9 cellular contexts compared by ENCODE assay signal in genomic region chr1:111690306-111690617, GRCh38. TPM values are rescaled to one million over a fixed set of nuclear protein-coding genes. Genes with fewer than 3 reads are reported as not detected.
A peak's percentile ranks its signal among the peaks of the same experiment; 100 is the strongest.
DNase-seq lines count a peak whose midpoint lies in the region; ATAC-seq, FAIRE-seq and TF ChIP-seq lines count a peak whose summit lies in the region.
"Had no signal": no experiment of that assay in that cellular context is flagged by ENCODE, and none has a peak within 500 bp of the region (broad histone marks: within the 10 kb centered on the region; RNA-seq: fewer than 3 reads in every experiment).

No MANE protein-coding gene starts in this region.

- H3K27ac ChIP-seq in GM12878 (ENCODE audit: control insufficient read depth, insufficient read depth) (peak overlapping the region; percentile 0; the same call in 1 of the 2 replicates), left lung (peak overlapping the region in 1 of 2 donors; percentile 17)

- TF ChIP-seq CTCF in GM12878 (IDR thresholded peaks at IDR 0.05 in 2 of 3, conservative IDR thresholded peaks at IDR 0.05 in 1 of 3; ENCODE audit: control insufficient read depth in 2 of 3, extremely low read depth in 1 of 3, insufficient read depth in 1 of 3, low read depth in 3 of 3, low read length in 3 of 3) (no peak), left lung (IDR thresholded peaks at IDR 0.05) (no peak)

- H3K4me3 ChIP-seq in GM12878 = no peak overlapping the region
- H3K4me3 ChIP-seq in left lung = no peak overlapping the region

- no peak for TF ChIP-seq EP300 in GM12878 (IDR thresholded peaks at IDR 0.05; ENCODE audit: borderline replicate concordance in 1 of 2, control insufficient read depth in 1 of 2, low read depth in 2 of 2, low read length in 2 of 2)

- no peak overlapping the region for H2AFZ ChIP-seq in GM12878 (ENCODE audit: control insufficient read depth, low read depth, low read length)

- no TSS peak for BruUV-seq in GM12878 (replicated peaks; lab: Mats Ljungman, UMichigan)

- in situ Hi-C loops in GM12878 (cut with MboI) = no loop called here

- RAD21 ChIA-PET in GM12878 (lab: Charles Lee; ENCODE audit: unreplicated experiment) = interaction anchor here (0.7 to 1.0 kb wide), 2 partner anchors 48 to 210 kb away, joined by 3 read pairs; partner anchors contain the start of gene INKA2

- H3K36me3 ChIP-seq in GM12878 (ENCODE audit: control insufficient read depth in 2 of 2, insufficient read depth in 2 of 2, low read length in 1 of 2) = peaks cover 3 to 20% of the 10 kb centered on the region in 2 experiments; a peak in 3 of 4 replicates
- peaks cover 0 to 30% of the 10 kb centered on the region in 2 donors for H3K36me3 ChIP-seq in left lung

- ATAC-seq in GM12878 (peak; percentile 11; the same call in 1 of the 3 replicates), left lung (peak; percentile 74), GM21576 (IDR thresholded peaks at IDR 0.05; ENCODE audit: unreplicated experiment) (no peak)
- ATAC-seq: Panc1 had no signal

- no peaks in the 10 kb centered on the region for H3K27me3 ChIP-seq in GM12878 (replicated peaks in 1 of 2; ENCODE audit: control insufficient read depth in 2 of 2, insufficient read depth in 2 of 2, low read length in 1 of 2)
- no peaks in the 10 kb centered on the region for H3K27me3 ChIP-seq in left lung

- TF ChIP-seq RAD21 in GM12878 (IDR thresholded peaks at IDR 0.05; ENCODE audit: insufficient read depth, low read depth, low read length) = no peak

- POLR2A ChIA-PET in HEK293T (lab: Yijun Ruan, JAX) = interaction anchor here (1.3 kb wide), 1 partner anchor 183 kb away, joined by 5 read pairs; no protein-coding TSS in a partner anchor
- POLR2A ChIA-PET in GM12878 (lab: Charles Lee) = interaction anchor here (0.8 to 2.2 kb wide), 2 partner anchors 9 to 20 kb away, joined by 3 to 6 read pairs; no protein-coding TSS in a partner anchor

- H4K20me1 ChIP-seq in GM12878 (ENCODE audit: control insufficient read depth, insufficient read depth) = no peaks in the 10 kb centered on the region

- peaks cover 10% of the 10 kb centered on the region for H3K4me1 ChIP-seq in GM12878 (ENCODE audit: control insufficient read depth, insufficient read depth, low read length)
- H3K4me1 ChIP-seq in left lung = peaks cover 6 to 17% of the 10 kb centered on the region in 2 donors

- peak; percentile 62 for DNase-seq in A172 (ENCODE audit: low spot score)
- peak; percentile 8 for DNase-seq in HEK293T (ENCODE audit: extremely low spot score)
- DNase-seq in GM12878 (ENCODE audit: low read depth, low spot score) = no peak
- peak in 1 of 2 donors; percentile 60 for DNase-seq in left lung
- DNase-seq in stimulated activated CD4-positive, alpha-beta T cell treated with anti-CD3 and anti-CD28 coated beads, Interleukin-2, amount 100 ng/mL, for 48 hours = no peak
- DNase-seq in NCI-H510A (lab: John Stamatoyannopoulos, UW) = no peak
- DNase-seq in effector CD8-positive, alpha-beta T cell (lab: John Stamatoyannopoulos, UW) = no peak

- CTCF ChIA-PET in HEK293T (lab: Yijun Ruan, JAX) (interaction anchor here (1.0 kb wide), 1 partner anchor 208 kb away, joined by 5 read pairs; no protein-coding TSS in a partner anchor), GM12878 (lab: Yijun Ruan, JAX) (interaction anchor here (0.5 to 1.9 kb wide), 4 partner anchors 15 to 215 kb away, joined by 3 to 4 read pairs (median 4); no protein-coding TSS in a partner anchor)

- H3K9ac ChIP-seq in GM12878 (ENCODE audit: control insufficient read depth, insufficient read depth, low read length) = no peak overlapping the region

- peaks cover 37% of the 10 kb centered on the region for H3K79me2 ChIP-seq in GM12878 (ENCODE audit: control insufficient read depth, insufficient read depth, low read length)

- no peak overlapping the region for H3K4me2 ChIP-seq in GM12878 (ENCODE audit: control insufficient read depth, insufficient read depth)

- H3K9me3 ChIP-seq in GM12878 (replicated peaks; ENCODE audit: control insufficient read depth, insufficient read depth, low read length) (peaks cover 10% of the 10 kb centered on the region; the same call in 2 of the 3 replicates), left lung (peaks cover 0 to 2% of the 10 kb centered on the region in 2 donors)

- SMC1A ChIA-PET in GM12878 (lab: Charles Lee; ENCODE audit: uncharacterized antibody, unreplicated experiment) = interaction anchor here (1.0 to 2.0 kb wide), 9 partner anchors 8 to 182 kb away, joined by 3 to 8 read pairs (median 5); no protein-coding TSS in a partner anchor

- TF ChIP-seq POLR2A in GM12878 (IDR thresholded peaks at IDR 0.05; ENCODE audit: low read depth, low read length) = no peak

- intact Hi-C loops in GM12878 (cut with micrococcal nuclease; ENCODE audit: unreplicated experiment) = no loop called here
- intact Hi-C loops in left lung (cut with DNase I) = no loop called here

- FAIRE-seq in GM12878 (lab: Jason Lieb, UNC) = no peak

TF ChIP-seq in HEK293T, 16 proteins besides CTCF, POLR2A, EP300 and RAD21:
- TF ChIP-seq FOXA1 (IDR thresholded peaks at IDR 0.05) = no peak

TF ChIP-seq in GM12878, 131 proteins besides CTCF, POLR2A, EP300 and RAD21 (continues in another document):
- no peak for TF ChIP-seq GATAD2B (conservative IDR thresholded peaks at IDR 0.05; ENCODE audit: low read depth)
- no peak for TF ChIP-seq HDGF (IDR thresholded peaks at IDR 0.05)
- TF ChIP-seq SUZ12 (IDR thresholded peaks at IDR 0.05; ENCODE audit: unreplicated experiment) = no peak
- no peak for TF ChIP-seq MYB (IDR thresholded peaks at IDR 0.05; ENCODE audit: borderline replicate concordance, low read depth, low read length)
- TF ChIP-seq, protein P1, sequence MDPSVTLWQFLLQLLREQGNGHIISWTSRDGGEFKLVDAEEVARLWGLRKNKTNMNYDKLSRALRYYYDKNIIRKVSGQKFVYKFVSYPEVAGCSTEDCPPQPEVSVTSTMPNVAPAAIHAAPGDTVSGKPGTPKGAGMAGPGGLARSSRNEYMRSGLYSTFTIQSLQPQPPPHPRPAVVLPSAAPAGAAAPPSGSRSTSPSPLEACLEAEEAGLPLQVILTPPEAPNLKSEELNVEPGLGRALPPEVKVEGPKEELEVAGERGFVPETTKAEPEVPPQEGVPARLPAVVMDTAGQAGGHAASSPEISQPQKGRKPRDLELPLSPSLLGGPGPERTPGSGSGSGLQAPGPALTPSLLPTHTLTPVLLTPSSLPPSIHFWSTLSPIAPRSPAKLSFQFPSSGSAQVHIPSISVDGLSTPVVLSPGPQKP (IDR thresholded peaks at IDR 0.05; ENCODE audit: low read depth, low read length) = no peak
- TF ChIP-seq NR2F1 (conservative IDR thresholded peaks at IDR 0.05) = no peak
- TF ChIP-seq PAX8 (IDR thresholded peaks at IDR 0.05) = no peak
- TF ChIP-seq, protein P2, sequence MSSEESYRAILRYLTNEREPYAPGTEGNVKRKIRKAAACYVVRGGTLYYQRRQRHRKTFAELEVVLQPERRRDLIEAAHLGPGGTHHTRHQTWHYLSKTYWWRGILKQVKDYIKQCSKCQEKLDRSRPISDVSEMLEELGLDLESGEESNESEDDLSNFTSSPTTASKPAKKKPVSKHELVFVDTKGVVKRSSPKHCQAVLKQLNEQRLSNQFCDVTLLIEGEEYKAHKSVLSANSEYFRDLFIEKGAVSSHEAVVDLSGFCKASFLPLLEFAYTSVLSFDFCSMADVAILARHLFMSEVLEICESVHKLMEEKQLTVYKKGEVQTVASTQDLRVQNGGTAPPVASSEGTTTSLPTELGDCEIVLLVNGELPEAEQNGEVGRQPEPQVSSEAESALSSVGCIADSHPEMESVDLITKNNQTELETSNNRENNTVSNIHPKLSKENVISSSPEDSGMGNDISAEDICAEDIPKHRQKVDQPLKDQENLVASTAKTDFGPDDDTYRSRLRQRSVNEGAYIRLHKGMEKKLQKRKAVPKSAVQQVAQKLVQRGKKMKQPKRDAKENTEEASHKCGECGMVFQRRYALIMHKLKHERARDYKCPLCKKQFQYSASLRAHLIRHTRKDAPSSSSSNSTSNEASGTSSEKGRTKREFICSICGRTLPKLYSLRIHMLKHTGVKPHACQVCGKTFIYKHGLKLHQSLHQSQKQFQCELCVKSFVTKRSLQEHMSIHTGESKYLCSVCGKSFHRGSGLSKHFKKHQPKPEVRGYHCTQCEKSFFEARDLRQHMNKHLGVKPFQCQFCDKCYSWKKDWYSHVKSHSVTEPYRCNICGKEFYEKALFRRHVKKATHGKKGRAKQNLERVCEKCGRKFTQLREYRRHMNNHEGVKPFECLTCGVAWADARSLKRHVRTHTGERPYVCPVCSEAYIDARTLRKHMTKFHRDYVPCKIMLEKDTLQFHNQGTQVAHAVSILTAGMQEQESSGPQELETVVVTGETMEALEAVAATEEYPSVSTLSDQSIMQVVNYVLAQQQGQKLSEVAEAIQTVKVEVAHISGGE (CRISPR knock-in tag; IDR thresholded peaks at IDR 0.05) = no peak
- TF ChIP-seq MAX (IDR thresholded peaks at IDR 0.05; ENCODE audit: low read depth, low read length) = no peak
- TF ChIP-seq CREM (IDR thresholded peaks at IDR 0.05; ENCODE audit: low read depth) = no peak
- TF ChIP-seq NFXL1 (IDR thresholded peaks at IDR 0.05; ENCODE audit: borderline replicate concordance) = no peak
- no peak for TF ChIP-seq DPF2 (IDR thresholded peaks at IDR 0.05)
- no peak for TF ChIP-seq ZNF217 (IDR thresholded peaks at IDR 0.05)

RNA-seq across cellular contexts. Expression of gene INKA2, which starts 48.9 kb away (rescaled TPM):
- not detected in 2 replicates for total RNA-seq in A172 (2014; rRNA removed; shearing (Covaris generic))
- 1.4 and 1.7 TPM in 2 replicates for total RNA-seq in GM12878 (2013; cell fraction: nucleolus; rRNA removed)
- total RNA-seq in GM12878 (2014; rRNA removed) = 0.96 and 2.3 TPM in 2 replicates
- 1.3 and 2.0 TPM in 2 replicates for total RNA-seq in GM12878 (2014; rRNA removed; fragmentation: Illumina TruSeq; extraction: Trizol)
- 4.7 and 5.1 TPM in 2 replicates for total RNA-seq in GM12878 (2021)
- 0.88 TPM for polyA plus RNA-seq in GM12878 (2011; ENCODE audit: low read depth)
- polyA plus RNA-seq in GM12878 (2011; rRNA removed) = 0.68 and 0.85 TPM in 2 replicates
- 0.85 and 0.87 TPM in 2 replicates for polyA plus RNA-seq in GM12878 (2011; cell fraction: cytosol; rRNA removed)
- polyA plus RNA-seq in GM12878 (2011; cell fraction: nucleus; rRNA removed) = 1.4 and 1.7 TPM in 2 replicates
- polyA plus RNA-seq in GM12878 (2012) = 1.7 and 2.7 TPM in 2 replicates
- polyA plus RNA-seq in GM12878 (2014; fragmentation: Illumina TruSeq; extraction: Trizol) = 0.96 TPM in 1 of 2 replicates, not detected in the other
- polyA plus RNA-seq in GM12878 (2014; fragmentation: Nextera tagmentation; extraction: Ambion mirVana) = under 1 TPM in 1 of 2 experiments, not detected in 1; 0.38 TPM
- polyA plus RNA-seq in GM12878 (2014; rRNA removed) = 1.7 and 2.0 TPM in 2 replicates
- polyA plus RNA-seq in GM12878 (2016; fragmentation: Nextera tagmentation; extraction: Ambion mirVana) = 1 to 10 TPM; 3.0 to 3.8 TPM
- 1.4 and 1.5 TPM in 2 replicates for polyA minus RNA-seq in GM12878 (2011; rRNA and poly(A)+ RNA removed)
- polyA minus RNA-seq in GM12878 (2011; cell fraction: cytosol; rRNA and poly(A)+ RNA removed) = 0.62 TPM in 1 of 2 replicates, not detected in the other
- 1.3 TPM in 2 replicates for polyA minus RNA-seq in GM12878 (2011; cell fraction: nucleus; rRNA and poly(A)+ RNA removed)
- 10 to 100 TPM in 1 of 2 donors, 1 to 10 TPM in 1; 7.2 to 13.8 TPM for total RNA-seq in left lung

Comparison
In these comparisons a context has a peak if more than half of its experiments do, and no peak if none do; other contexts are left out.
1. DNase-seq: peak in A172 (single experiment) and HEK293T (single experiment); none in GM12878 (single experiment), stimulated activated CD4-positive, alpha-beta T cell treated with anti-CD3 and anti-CD28 coated beads, Interleukin-2, amount 100 ng/mL, for 48 hours (0 of 2), NCI-H510A (single experiment) and effector CD8-positive, alpha-beta T cell (single experiment).